In genomic region chr1:224124220-224124619, GRCh38 we compare ENCODE assay signal across 2 cellular contexts.
TF ChIP-seq lines count a peak whose summit lies in the region.

No MANE protein-coding gene starts in this region.

TF ChIP-seq in HEK293, 187 proteins besides CTCF, POLR2A, EP300 and RAD21 (continued from another document):
- peak; percentile 69 for TF ChIP-seq PRDM6 (tag by site-specific recombination; IDR thresholded peaks at IDR 0.05)

TF ChIP-seq in K562, 482 proteins besides CTCF, POLR2A, EP300 and RAD21 (continued from another document):
- peak; percentile 56 for TF ChIP-seq C11orf30 (IDR thresholded peaks at IDR 0.05; ENCODE audit: low read depth)
- TF ChIP-seq MCM3 (IDR thresholded peaks at IDR 0.05): no peak
